In the genomic region with DNA sequence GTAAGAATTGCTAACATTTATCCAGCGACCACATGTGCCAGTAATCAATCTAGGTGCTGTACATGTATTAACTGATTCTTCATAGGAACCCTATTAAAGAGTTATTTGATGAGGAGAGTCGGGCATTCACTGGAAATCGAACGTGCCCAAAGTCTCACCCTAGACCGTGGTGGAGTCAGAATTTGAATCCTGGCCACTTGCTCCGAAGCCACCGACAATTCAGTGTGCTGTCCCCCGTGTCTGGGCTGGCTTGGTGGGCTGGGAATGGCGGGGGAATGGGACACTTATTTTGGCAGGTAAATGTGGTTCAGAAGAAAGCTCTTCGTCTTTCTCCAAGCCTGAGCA, we compare ENCODE assay signal across 8 cellular contexts. TPM values are rescaled to one million over a fixed set of nuclear protein-coding genes. Genes with fewer than 3 reads are reported as not detected.
DNase-seq lines count a peak whose midpoint lies in the region; ATAC-seq, FAIRE-seq and TF ChIP-seq lines count a peak whose summit lies in the region.

No MANE protein-coding gene starts in this region.

- H3K14ac ChIP-seq in H1 (ENCODE audit: insufficient read length), result no peak overlapping the region

- TF ChIP-seq CTCF in OCI-LY3 (IDR thresholded peaks at IDR 0.05; ENCODE audit: low read depth, low read length) (no peak), H1 (IDR thresholded peaks at IDR 0.05; ENCODE audit: control extremely low read depth in 1 of 3, insufficient read depth in 1 of 3, low read depth in 1 of 3, low read length in 3 of 3) (no peak), neutrophil (IDR thresholded peaks at IDR 0.05) (no peak)

- H3K23ac ChIP-seq in H1 (ENCODE audit: insufficient read length), result no peak overlapping the region

- H4K91ac ChIP-seq in H1 (replicated peaks; ENCODE audit: insufficient read length, low read length), result no peak overlapping the region

- H3K4me2 ChIP-seq in OCI-LY3 (ENCODE audit: low read length) (peak overlapping the region; percentile 70), H1 (ENCODE audit: insufficient read depth in 1 of 2, low read depth in 2 of 2, low read length in 2 of 2) (peak overlapping the region; percentile 32 to 73)

- H3K79me1 ChIP-seq in H1 (ENCODE audit: low read depth, low read length), result peaks cover 12% of the 10 kb centered on the region

- H3K36me3 ChIP-seq in CD4-positive, alpha-beta memory T cell (ENCODE audit: insufficient read depth, low read length), result no peaks in the 10 kb centered on the region
- H3K36me3 ChIP-seq in OCI-LY3 (replicated peaks; ENCODE audit: low read depth, low read length) (no peaks in the 10 kb centered on the region), H1 (ENCODE audit: control insufficient read depth in 2 of 4, insufficient read depth in 4 of 4, low read length in 3 of 4) (no peaks in the 10 kb centered on the region), neutrophil (no peaks in the 10 kb centered on the region)

- no peak overlapping the region; the same call in 1 of the 2 replicates for H2BK12ac ChIP-seq in H1 (ENCODE audit: low read depth, low read length)

- H3K27ac ChIP-seq in CD4-positive, alpha-beta memory T cell (ENCODE audit: low read depth, low read length), result peak overlapping the region; percentile 60
- no peak overlapping the region for H3K27ac ChIP-seq in OCI-LY3 (ENCODE audit: low read length)
- no peak overlapping the region for H3K27ac ChIP-seq in H1 (ENCODE audit: low read depth, low read length)
- H3K27ac ChIP-seq in neutrophil, result no peak overlapping the region

- H4K5ac ChIP-seq in H1 (ENCODE audit: insufficient read length, low read depth, low read length), result no peak overlapping the region

- peaks cover 22% of the 10 kb centered on the region for H3K4me1 ChIP-seq in CD4-positive, alpha-beta memory T cell (ENCODE audit: insufficient read depth, low read length)
- peaks cover 7% of the 10 kb centered on the region; the same call in 1 of the 2 replicates for H3K4me1 ChIP-seq in OCI-LY3 (ENCODE audit: low read length)
- H3K4me1 ChIP-seq in H1 (replicated peaks in 1 of 4; ENCODE audit: control insufficient read depth in 3 of 4, insufficient read depth in 4 of 4, low read length in 3 of 4), result peaks cover 2 to 29% (median 10%) of the 10 kb centered on the region in 4 experiments
- H3K4me1 ChIP-seq in neutrophil (ENCODE audit: control insufficient read depth in 1 of 2, insufficient read depth in 1 of 2, low read depth in 1 of 2, low read length in 1 of 2), result peaks cover 19 to 20% of the 10 kb centered on the region in 2 experiments

- H2AFZ ChIP-seq in OCI-LY3 (ENCODE audit: low read depth, low read length) (peak overlapping the region; percentile 81; the same call in 1 of the 2 replicates), H1 (ENCODE audit: low read length) (peak overlapping the region; percentile 72; the same call in 1 of the 2 replicates)

- 47% methylated on average over 10 of the region's 10 CpGs; no CpG with 5 or more reads in 1 of the 2 experiments for WGBS in H1 (ENCODE audit: extremely low coverage in 1 of 2, insufficient coverage in 1 of 2, insufficient read length in 1 of 2, insufficient replicate concordance in 2 of 2, low coverage in 1 of 2, low lambda C conversion rate in 2 of 2, missing lambda C conversion rate in 1 of 2), 2 experiments

- TF ChIP-seq POLR2A in H1 (IDR thresholded peaks at IDR 0.05; ENCODE audit: control extremely low read depth in 1 of 2, low read depth in 2 of 2, low read length in 2 of 2), result no peak
- no peak for TF ChIP-seq POLR2A in erythroblast (IDR thresholded peaks at IDR 0.05; ENCODE audit: low read length)

- H3K9ac ChIP-seq in OCI-LY3 (ENCODE audit: low read length) (no peak overlapping the region), H1 (replicated peaks in 1 of 4; ENCODE audit: extremely low read depth in 1 of 4, low read depth in 3 of 4, low read length in 3 of 4) (peak overlapping the region in 3 of 4 experiments; percentile 39 to 51 (median 42); a peak in 4 of 7 replicates)

- H4K20me1 ChIP-seq in OCI-LY3 (ENCODE audit: insufficient read depth, low read length) (no peaks in the 10 kb centered on the region), H1 (replicated peaks in 1 of 2; ENCODE audit: control insufficient read depth in 1 of 2, insufficient read depth in 2 of 2, low read length in 2 of 2) (peaks cover 5 to 24% of the 10 kb centered on the region in 2 experiments)

- FAIRE-seq in H1 (lab: Jason Lieb, UNC), result no peak

- H2BK5ac ChIP-seq in H1 (ENCODE audit: low read depth, low read length), result no peak overlapping the region

- H3K56ac ChIP-seq in H1 (replicated peaks; ENCODE audit: insufficient read length, low read depth, low read length), result no peak overlapping the region

- no peak overlapping the region; the same call in 1 of the 2 replicates for H2BK15ac ChIP-seq in H1 (ENCODE audit: low read length)

- peak overlapping the region; percentile 55; the same call in 1 of the 2 replicates for H3K18ac ChIP-seq in H1 (ENCODE audit: extremely low read depth, low read length)

- H3K79me2 ChIP-seq in OCI-LY3 (ENCODE audit: low read length) (no peaks in the 10 kb centered on the region), H1 (ENCODE audit: control insufficient read depth in 1 of 2, insufficient read depth in 2 of 2, low read length in 2 of 2) (peaks cover 3 to 36% of the 10 kb centered on the region in 2 experiments; a peak in 2 of 4 replicates)

- TF ChIP-seq RAD21 in H1 (IDR thresholded peaks at IDR 0.05 in 1 of 2, conservative IDR thresholded peaks at IDR 0.05 in 1 of 2; ENCODE audit: low read depth in 2 of 2, low read length in 2 of 2), result no peak

- POLR2A ChIA-PET in CD4-positive, alpha-beta memory T cell (lab: Charles Lee; ENCODE audit: partially characterized antibody), result interaction anchor here (0.6 to 4.4 kb wide), 12 partner anchors 10 to 161 kb away, joined by 3 to 56 read pairs (median 4); partner anchors contain the start of gene WSB1
- POLR2A ChIA-PET in H1 (lab: Charles Lee; ENCODE audit: partially characterized antibody), result interaction anchor here (0.9 to 1.7 kb wide), 10 partner anchors 11 to 119 kb away, joined by 3 to 8 read pairs (median 3); no protein-coding TSS in a partner anchor

- H3K27ac Mint-ChIP-seq in CD4-positive, alpha-beta memory T cell, result peak overlapping the region; percentile 23 to 93 (median 68)

- no peaks in the 10 kb centered on the region for H3K9me3 ChIP-seq in CD4-positive, alpha-beta memory T cell (ENCODE audit: control insufficient read depth in 1 of 2, low read length in 2 of 2)
- H3K9me3 ChIP-seq in OCI-LY3 (ENCODE audit: insufficient read depth, low read length), result no peaks in the 10 kb centered on the region
- H3K9me3 ChIP-seq in H1 (ENCODE audit: insufficient read depth in 2 of 2, low read depth in 1 of 2, low read length in 1 of 2), result no peaks in the 10 kb centered on the region
- H3K9me3 ChIP-seq in neutrophil, result no peaks in the 10 kb centered on the region

- H3K4ac ChIP-seq in H1 (replicated peaks; ENCODE audit: insufficient read length, low read depth, low read length), result no peak overlapping the region

- peaks cover 3 to 8% of the 10 kb centered on the region in 2 donors for H3K36me3 Mint-ChIP-seq in CD4-positive, alpha-beta memory T cell

- peaks cover 13% of the 10 kb centered on the region; the same call in 1 of the 2 replicates for H3K23me2 ChIP-seq in H1 (ENCODE audit: low read depth, low read length)

- H3K4me3 Mint-ChIP-seq in CD4-positive, alpha-beta memory T cell, result peak overlapping the region; percentile 72 to 83 (median 76)

- no peak overlapping the region for H2BK20ac ChIP-seq in H1 (ENCODE audit: low read length)

- no peaks in the 10 kb centered on the region for H3K27me3 ChIP-seq in CD4-positive, alpha-beta memory T cell (ENCODE audit: insufficient read depth, low read length)
- peaks cover 77% of the 10 kb centered on the region for H3K27me3 ChIP-seq in OCI-LY3 (ENCODE audit: low read depth, low read length)
- peaks cover 0 to 9% (median 5%) of the 10 kb centered on the region in 4 experiments; a peak in 4 of 7 replicates for H3K27me3 ChIP-seq in H1 (replicated peaks in 1 of 4; ENCODE audit: control insufficient read depth in 3 of 4, extremely low read depth in 1 of 4, insufficient read depth in 3 of 4, low read length in 3 of 4)
- H3K27me3 ChIP-seq in neutrophil, result peaks cover 15% of the 10 kb centered on the region

- peaks cover 19 to 38% (median 28%) of the 10 kb centered on the region in 4 donors for H3K4me1 Mint-ChIP-seq in CD4-positive, alpha-beta memory T cell

- no peak for TF ChIP-seq EP300 in H1 (IDR thresholded peaks at IDR 0.05; ENCODE audit: borderline replicate concordance in 1 of 2, low read depth in 2 of 2, low read length in 2 of 2)

- no peak for ATAC-seq in GM18870 (IDR thresholded peaks at IDR 0.05; ENCODE audit: unreplicated experiment)
- ATAC-seq in GM18867 (IDR thresholded peaks at IDR 0.05; ENCODE audit: unreplicated experiment), result no peak

- no peak overlapping the region for H2AK5ac ChIP-seq in H1 (ENCODE audit: low read depth, low read length)

- intact Hi-C loops in CD4-positive, alpha-beta memory T cell (cut with micrococcal nuclease), result loop anchor here (5.0 kb wide), 1 partner anchor 163 kb away; the partner anchor contains the start of gene WSB1

- H3K27me3 Mint-ChIP-seq in CD4-positive, alpha-beta memory T cell, result no peaks in the 10 kb centered on the region

- CTCF ChIA-PET in CD4-positive, alpha-beta memory T cell (lab: Charles Lee; ENCODE audit: partially characterized antibody), result interaction anchor here (0.9 to 2.3 kb wide), 14 partner anchors 9 to 196 kb away, joined by 3 to 43 read pairs (median 7); no protein-coding TSS in a partner anchor
- CTCF ChIA-PET in H1 (lab: Charles Lee; ENCODE audit: partially characterized antibody), result interaction anchor here (0.7 to 17.4 kb wide), 35 partner anchors 9 to 618 kb away, joined by 3 to 209 read pairs (median 4); no protein-coding TSS in a partner anchor

- no peaks in the 10 kb centered on the region for H3K9me3 Mint-ChIP-seq in CD4-positive, alpha-beta memory T cell

- no peak for DNase-seq in CD4-positive, alpha-beta memory T cell
- DNase-seq in H1 (ENCODE audit: low read depth in 1 of 2, low spot score in 2 of 2) (no peak), erythroblast (lab: John Stamatoyannopoulos, UW) (no peak), COLO668 (lab: John Stamatoyannopoulos, UW; ENCODE audit: unreplicated experiment) (no peak)

- 0 out of 2 replicates have a peak overlapping the region, but pooled peaks have one; percentile 22 for H4K8ac ChIP-seq in H1 (ENCODE audit: extremely low read depth, insufficient read depth, low read length)

- no peak overlapping the region for H2BK120ac ChIP-seq in H1 (replicated peaks; ENCODE audit: low read depth, low read length)

- H3K4me3 ChIP-seq in CD4-positive, alpha-beta memory T cell (ENCODE audit: low read length in 2 of 2), result peak overlapping the region in 1 of 2 donors; percentile 72
- H3K4me3 ChIP-seq in OCI-LY3 (ENCODE audit: low read length) (peak overlapping the region; percentile 93), H1 (ENCODE audit: extremely low read depth in 1 of 4, insufficient read depth in 2 of 4, low read depth in 3 of 4, low read length in 4 of 4) (peak overlapping the region; percentile 50 to 82 (median 65)), neutrophil (ENCODE audit: low read depth in 1 of 2, low read length in 1 of 2) (peak overlapping the region; percentile 72 to 85)

RNA-seq across cellular contexts. Expression of gene KSR1, which starts 0.7 kb away (rescaled TPM):
- 10 to 100 TPM; 33.2 to 40.0 TPM for total RNA-seq in CD4-positive, alpha-beta memory T cell
- 1 to 10 TPM in 1 of 2 donors, under 1 TPM in 1; 0.77 to 4.1 TPM for polyA plus RNA-seq in CD4-positive, alpha-beta memory T cell
- total RNA-seq in H1 (2021; fragmentation: NEBNext Ultra II Directional; extraction: Animal tissue kit (Norgen Biotek cat#: 25700)), result 33.9 and 34.7 TPM in 2 replicates
- 14.1 and 26.8 TPM in 2 replicates for polyA plus RNA-seq in H1 (2011; rRNA removed)
- polyA plus RNA-seq in H1 (2011; cell fraction: cytosol; rRNA removed), result 20.7 TPM
- polyA plus RNA-seq in H1 (2011; cell fraction: nucleus; rRNA removed), result 87.7 TPM
- 19.6 to 26.5 TPM (median 24.3 TPM) in 4 replicates for polyA plus RNA-seq in H1 (2012, experiment 1 of 2)
- polyA plus RNA-seq in H1 (2012, experiment 2 of 2), result 23.5 TPM
- polyA plus RNA-seq in H1 (2013, experiment 1 of 2), result 21.2 TPM
- 21.5 TPM for polyA plus RNA-seq in H1 (2013, experiment 2 of 2)
- 30.5 and 37.0 TPM in 2 replicates for polyA minus RNA-seq in H1 (2011; rRNA and poly(A)+ RNA removed)
- polyA minus RNA-seq in H1 (2011; cell fraction: cytosol; rRNA and poly(A)+ RNA removed), result 30.8 TPM
- polyA minus RNA-seq in H1 (2011; cell fraction: nucleus; rRNA and poly(A)+ RNA removed), result 56.9 TPM
